In the genomic region with DNA sequence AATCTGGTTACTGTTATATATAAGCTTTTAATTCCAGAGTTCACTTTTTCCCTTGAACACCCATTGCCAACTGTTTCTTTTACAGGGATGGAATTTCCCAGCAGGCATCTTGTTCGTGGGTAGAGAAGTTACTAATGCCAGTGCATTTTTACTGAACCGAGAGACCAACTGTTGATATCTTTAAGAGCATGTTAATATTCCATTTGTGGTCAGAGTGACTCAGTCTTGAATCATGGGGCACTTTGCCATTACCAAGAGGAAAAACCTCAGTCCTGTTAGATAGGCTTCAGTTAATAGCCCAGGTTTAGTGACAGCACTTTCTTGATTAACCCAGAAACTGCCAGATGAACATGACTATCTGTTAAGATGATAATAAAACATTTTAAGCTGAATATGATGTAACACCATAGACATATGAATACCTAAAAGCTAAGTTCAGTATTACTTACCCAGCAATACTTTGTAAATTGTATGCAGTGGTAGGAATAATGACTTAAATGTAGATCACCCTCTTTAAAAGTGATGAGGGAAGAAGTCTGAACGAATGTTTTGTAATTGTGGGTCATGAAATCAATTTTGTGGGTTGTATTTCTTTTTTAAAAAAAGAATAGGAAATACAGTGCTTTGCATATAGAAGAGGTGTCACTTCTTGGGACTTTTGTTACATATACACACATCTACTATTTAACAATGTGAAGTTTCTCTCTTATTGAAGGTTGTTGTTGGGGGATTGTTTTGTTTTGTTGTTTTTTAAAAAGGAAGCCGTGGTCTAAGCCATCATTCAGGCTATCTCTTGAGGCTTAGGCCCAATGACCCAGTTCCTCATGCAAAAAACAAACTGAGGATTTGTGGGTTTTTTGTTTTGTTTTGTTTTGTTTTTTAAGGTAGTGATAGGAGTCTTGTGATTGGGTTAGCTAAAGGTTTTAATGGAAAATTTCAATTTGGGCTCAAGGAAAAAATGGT, we compare ENCODE assay signal across 8 cellular contexts.
DNase-seq lines count a peak whose midpoint lies in the region; ATAC-seq, FAIRE-seq and TF ChIP-seq lines count a peak whose summit lies in the region.

No MANE protein-coding gene starts in this region.

- H3K4me1 Mint-ChIP-seq in activated CD8-positive, alpha-beta T cell treated with anti-CD3 and anti-CD28 coated beads for 36 hours (ENCODE audit: low read depth): peaks cover 15% of the 10 kb centered on the region
- H3K4me1 Mint-ChIP-seq in stimulated activated naive B cell treated with anti-CD40 and anti-IgM and Interleukin-4, amounts not matched to agents 10 μg/mL and 1 μg/mL and 100 μg/mL, for 72 hours: peaks cover 10 to 18% of the 10 kb centered on the region in 2 donors
- H3K4me1 Mint-ChIP-seq in naive thymus-derived CD8-positive, alpha-beta T cell: peaks cover 0 to 12% (median 2%) of the 10 kb centered on the region in 4 donors

- POLR2A ChIA-PET in activated CD8-positive, alpha-beta T cell treated with anti-CD3 and anti-CD28 coated beads for 36 hours (lab: Charles Lee): interaction anchor here (0.9 kb wide), 1 partner anchor 97 kb away, joined by 3 read pairs; no protein-coding TSS in a partner anchor
- POLR2A ChIA-PET in naive thymus-derived CD8-positive, alpha-beta T cell (lab: Charles Lee): interaction anchor here (0.5 kb wide), 1 partner anchor 816 kb away, joined by 4 read pairs; no protein-coding TSS in a partner anchor

- TF ChIP-seq CTCF in D721Med (IDR thresholded peaks at IDR 0.05; ENCODE audit: insufficient read depth, missing control alignments) (no peak), left ventricle myocardium inferior (IDR thresholded peaks at IDR 0.05; ENCODE audit: borderline replicate concordance) (no peak)
- TF ChIP-seq CTCF in activated CD8-positive, alpha-beta T cell treated with anti-CD3 and anti-CD28 coated beads for 36 hours (IDR thresholded peaks at IDR 0.05): no peak

- no peak for DNase-seq in D721Med (ENCODE audit: insufficient read length, low spot score)
- DNase-seq in HPDE6-E6E7 (ENCODE audit: extremely low spot score): peak; percentile 72
- DNase-seq in activated CD8-positive, alpha-beta T cell treated with anti-CD3 and anti-CD28 coated beads for 36 hours: peak; percentile 38
- no peak for DNase-seq in left ventricle myocardium inferior
- peak; percentile 21 for DNase-seq in stimulated activated naive B cell treated with anti-CD40 and anti-IgM and Interleukin-4, amounts not matched to agents 10 μg/mL and 1 μg/mL and 100 μg/mL, for 72 hours
- DNase-seq in naive thymus-derived CD8-positive, alpha-beta T cell: no peak

- H3K36me3 Mint-ChIP-seq in activated CD8-positive, alpha-beta T cell treated with anti-CD3 and anti-CD28 coated beads for 36 hours (ENCODE audit: low read depth): no peaks in the 10 kb centered on the region
- peaks cover 7 to 26% of the 10 kb centered on the region in 2 donors for H3K36me3 Mint-ChIP-seq in stimulated activated naive B cell treated with anti-CD40 and anti-IgM and Interleukin-4, amounts not matched to agents 10 μg/mL and 1 μg/mL and 100 μg/mL, for 72 hours
- peaks cover 0 to 1% (median 0%) of the 10 kb centered on the region in 3 donors for H3K36me3 Mint-ChIP-seq in naive thymus-derived CD8-positive, alpha-beta T cell

- H3K4me1 ChIP-seq in left ventricle myocardium inferior: peaks cover 34% of the 10 kb centered on the region

- no peaks in the 10 kb centered on the region for H3K9me3 Mint-ChIP-seq in activated CD8-positive, alpha-beta T cell treated with anti-CD3 and anti-CD28 coated beads for 36 hours
- H3K9me3 Mint-ChIP-seq in stimulated activated naive B cell treated with anti-CD40 and anti-IgM and Interleukin-4, amounts not matched to agents 10 μg/mL and 1 μg/mL and 100 μg/mL, for 72 hours: peaks cover 0 to 2% of the 10 kb centered on the region in 2 donors
- H3K9me3 Mint-ChIP-seq in naive thymus-derived CD8-positive, alpha-beta T cell: no peaks in the 10 kb centered on the region

- no peak overlapping the region for H3K4me3 Mint-ChIP-seq in activated CD8-positive, alpha-beta T cell treated with anti-CD3 and anti-CD28 coated beads for 36 hours
- peak overlapping the region in 1 of 2 donors; percentile 10 for H3K4me3 Mint-ChIP-seq in stimulated activated naive B cell treated with anti-CD40 and anti-IgM and Interleukin-4, amounts not matched to agents 10 μg/mL and 1 μg/mL and 100 μg/mL, for 72 hours
- H3K4me3 Mint-ChIP-seq in naive thymus-derived CD8-positive, alpha-beta T cell: no peak overlapping the region

- intact Hi-C loops in activated CD8-positive, alpha-beta T cell treated with anti-CD3 and anti-CD28 coated beads for 36 hours (cut with micrococcal nuclease): loop anchor here (10.0 kb wide), 1 partner anchor 98 kb away; a partner anchor contains a TSS
- intact Hi-C loops in left ventricle myocardium inferior (cut with micrococcal nuclease): no loop called here

- no peak overlapping the region for H3K4me3 ChIP-seq in left ventricle myocardium inferior

- H3K27ac ChIP-seq in left ventricle myocardium inferior (replicated peaks): peak overlapping the region; percentile 76

- no peaks in the 10 kb centered on the region for H3K27me3 Mint-ChIP-seq in activated CD8-positive, alpha-beta T cell treated with anti-CD3 and anti-CD28 coated beads for 36 hours
- no peaks in the 10 kb centered on the region for H3K27me3 Mint-ChIP-seq in stimulated activated naive B cell treated with anti-CD40 and anti-IgM and Interleukin-4, amounts not matched to agents 10 μg/mL and 1 μg/mL and 100 μg/mL, for 72 hours
- H3K27me3 Mint-ChIP-seq in naive thymus-derived CD8-positive, alpha-beta T cell: no peaks in the 10 kb centered on the region

- peak overlapping the region; percentile 32 for H3K27ac Mint-ChIP-seq in activated CD8-positive, alpha-beta T cell treated with anti-CD3 and anti-CD28 coated beads for 36 hours
- peak overlapping the region; percentile 47 for H3K27ac Mint-ChIP-seq in stimulated activated naive B cell treated with anti-CD40 and anti-IgM and Interleukin-4, amounts not matched to agents 10 μg/mL and 1 μg/mL and 100 μg/mL, for 72 hours
- no peak overlapping the region for H3K27ac Mint-ChIP-seq in naive thymus-derived CD8-positive, alpha-beta T cell

- CTCF ChIA-PET in activated CD8-positive, alpha-beta T cell treated with anti-CD3 and anti-CD28 coated beads for 36 hours (lab: Charles Lee): interaction anchor here (0.7 to 1.3 kb wide), 3 partner anchors 12 to 95 kb away, joined by 3 read pairs; no protein-coding TSS in a partner anchor

- H3K36me3 ChIP-seq in left ventricle myocardium inferior: peaks cover 45% of the 10 kb centered on the region

- H3K27me3 ChIP-seq in left ventricle myocardium inferior (ENCODE audit: low read depth): no peaks in the 10 kb centered on the region

- peak; percentile 90 for ATAC-seq in activated CD8-positive, alpha-beta T cell treated with anti-CD3 and anti-CD28 coated beads for 36 hours
- ATAC-seq in stimulated activated naive B cell treated with anti-CD40 and anti-IgM and Interleukin-4, amounts not matched to agents 10 μg/mL and 1 μg/mL and 100 μg/mL, for 72 hours (replicated peaks): peak; percentile 95 to 98
- ATAC-seq in GM21723 (IDR thresholded peaks at IDR 0.05; ENCODE audit: unreplicated experiment) (no peak), HG03135 (IDR thresholded peaks at IDR 0.05; ENCODE audit: unreplicated experiment) (no peak)
- no peak for ATAC-seq in naive thymus-derived CD8-positive, alpha-beta T cell

- H3K9me3 ChIP-seq in left ventricle myocardium inferior (replicated peaks): no peaks in the 10 kb centered on the region

- FAIRE-seq in D721Med (lab: Jason Lieb, UNC): peak; percentile 55

Comparison
In these comparisons a context has a peak if more than half of its experiments do, and no peak if none do; other contexts are left out.
1. DNase-seq: peak in HPDE6-E6E7 (single experiment), activated CD8-positive, alpha-beta T cell treated with anti-CD3 and anti-CD28 coated beads for 36 hours (single experiment) and stimulated activated naive B cell treated with anti-CD40 and anti-IgM and Interleukin-4, amounts not matched to agents 10 μg/mL and 1 μg/mL and 100 μg/mL, for 72 hours (single experiment); none in D721Med (single experiment), left ventricle myocardium inferior (single experiment) and naive thymus-derived CD8-positive, alpha-beta T cell (0 of 10).
2. ATAC-seq: peak in activated CD8-positive, alpha-beta T cell treated with anti-CD3 and anti-CD28 coated beads for 36 hours (single experiment) and stimulated activated naive B cell treated with anti-CD40 and anti-IgM and Interleukin-4, amounts not matched to agents 10 μg/mL and 1 μg/mL and 100 μg/mL, for 72 hours (2 of 2); none in GM21723 (single experiment), HG03135 (single experiment) and naive thymus-derived CD8-positive, alpha-beta T cell (0 of 2).
3. H3K27ac Mint-ChIP-seq: peak in activated CD8-positive, alpha-beta T cell treated with anti-CD3 and anti-CD28 coated beads for 36 hours (single experiment) and stimulated activated naive B cell treated with anti-CD40 and anti-IgM and Interleukin-4, amounts not matched to agents 10 μg/mL and 1 μg/mL and 100 μg/mL, for 72 hours (single experiment); none in naive thymus-derived CD8-positive, alpha-beta T cell (0 of 10).